Comparison of ENCODE assay signal across 13 cellular contexts in the genomic region with DNA sequence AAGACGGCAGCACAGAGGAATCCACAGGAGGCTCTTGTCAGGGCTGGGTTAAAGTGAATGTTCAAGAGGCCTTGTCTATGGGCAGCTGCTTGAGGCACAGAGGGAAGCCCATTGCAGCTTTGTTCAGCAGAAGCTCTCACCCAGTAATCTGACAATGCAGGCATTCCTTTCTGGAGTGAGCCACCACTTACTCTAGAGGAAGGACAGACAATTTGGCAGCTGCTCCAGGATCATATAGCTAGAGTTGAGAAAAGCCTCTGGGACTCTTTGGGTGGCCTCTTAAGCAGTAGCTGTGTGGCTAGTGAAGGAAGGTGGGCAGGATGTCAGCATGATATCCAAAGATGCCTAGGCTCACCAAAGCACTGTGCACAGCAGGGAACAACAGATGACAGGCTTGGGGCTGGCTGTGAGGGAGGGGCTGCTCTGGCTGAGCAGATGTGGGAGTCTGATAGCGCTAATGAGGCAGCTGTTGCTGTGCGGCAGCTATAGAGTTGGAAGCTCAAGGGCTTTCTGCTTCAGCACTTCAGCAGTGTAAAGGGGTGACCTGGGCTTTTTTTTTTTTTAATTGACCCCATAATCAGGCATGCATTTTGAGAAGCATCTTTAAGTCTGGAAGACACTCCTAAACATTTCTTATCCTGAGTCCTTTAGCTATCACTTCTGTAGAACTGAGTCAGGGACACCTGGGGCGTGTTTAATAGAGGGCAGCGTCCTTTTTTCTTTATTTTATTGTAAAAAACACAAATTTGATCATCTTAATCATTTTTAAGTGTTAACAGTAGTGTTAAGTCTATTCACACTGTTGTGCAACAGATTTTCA. TPM values are rescaled to one million over a fixed set of nuclear protein-coding genes. Genes with fewer than 3 reads are reported as not detected.
A peak's percentile ranks its signal among the peaks of the same experiment; 100 is the strongest.
DNase-seq lines count a peak whose midpoint lies in the region; ATAC-seq and TF ChIP-seq lines count a peak whose summit lies in the region.
"Had no signal": no experiment of that assay in that cellular context is flagged by ENCODE, and none has a peak within 500 bp of the region (broad histone marks: within the 10 kb centered on the region; RNA-seq: fewer than 3 reads in every experiment).

No MANE protein-coding gene starts in this region.

- no peak overlapping the region for H3K27ac Mint-ChIP-seq in T-helper 2 cell treated with Interferon-gamma antibody and Interleukin-4, amounts not matched to agents 5 μg/mL and 100 μg/mL, for 36 hours

- no peak overlapping the region for H3K4me3 Mint-ChIP-seq in T-helper 2 cell treated with Interferon-gamma antibody and Interleukin-4, amounts not matched to agents 5 μg/mL and 100 μg/mL, for 36 hours
- H3K4me3 Mint-ChIP-seq: activated T-helper 1 cell treated with anti-CD3 and anti-CD28 coated beads, Interleukin-12 subunit alpha, Interleukin-12 subunit beta, Interleukin-2, Interleukin-4 antibody, amounts not matched to agents 30 ng/mL and 10 ng/mL and 1 ng/mL, durations not matched to agents 14 hours and 24 hours and 36 hours had no signal

- TF ChIP-seq CTCF in BE2C (IDR thresholded peaks at IDR 0.05; ENCODE audit: low read depth, low read length): no peak

- H3K27me3 ChIP-seq in BE2C (no peaks in the 10 kb centered on the region), ectodermal cell (ENCODE audit: control insufficient read depth, insufficient read depth, low read length, poor library complexity, severe bottlenecking) (no peaks in the 10 kb centered on the region)
- H3K27me3 ChIP-seq: body of pancreas had no signal

- ATAC-seq in GM21528 (IDR thresholded peaks at IDR 0.05; ENCODE audit: low FRiP score, unreplicated experiment): no peak
- ATAC-seq: body of pancreas, HCT116 had no signal

- H3K27me3 Mint-ChIP-seq in T-helper 2 cell treated with Interferon-gamma antibody and Interleukin-4, amounts not matched to agents 5 μg/mL and 100 μg/mL, for 36 hours (ENCODE audit: low read depth): no peaks in the 10 kb centered on the region

- WGBS in ectodermal cell, 2 experiments: 44 to 45% methylated on average over 4 to 5 of the region's 5 CpGs

- H3K27ac ChIP-seq in ectodermal cell (ENCODE audit: insufficient read depth, low read depth, low read length, poor library complexity, severe bottlenecking): peak overlapping the region; percentile 33
- H3K27ac ChIP-seq: body of pancreas had no signal

- no peaks in the 10 kb centered on the region for H3K9me3 ChIP-seq in BE2C
- no peaks in the 10 kb centered on the region for H3K9me3 ChIP-seq in ectodermal cell (ENCODE audit: control insufficient read depth, low read length)
- H3K9me3 ChIP-seq: body of pancreas had no signal

- DNase-seq in BE2C (peak; percentile 88), NCI-H1105 treated with DMSO at 0.1 percent for 48 hours (lab: John Stamatoyannopoulos, UW) (peak; percentile 51), NCI-H82 treated with DMSO at 0.1 percent for 48 hours (lab: John Stamatoyannopoulos, UW; ENCODE audit: unreplicated experiment) (peak; percentile 44), NOMO-1 (lab: John Stamatoyannopoulos, UW; ENCODE audit: unreplicated experiment in 2 of 2) (no peak)
- DNase-seq in stimulated activated CD4-positive, alpha-beta T cell treated with anti-CD3 and anti-CD28 coated beads, Interleukin-4, amount 100 ng/mL, for 4 hours: no peak
- DNase-seq in T-helper 2 cell treated with Interferon-gamma antibody and Interleukin-4, amounts not matched to agents 5 μg/mL and 100 μg/mL, for 36 hours (ENCODE audit: low spot score): no peak
- DNase-seq: activated CD4-positive, CD25-positive, alpha-beta regulatory T cell treated with anti-CD3 and anti-CD28 coated beads, Interleukin-2, amount 50 U/mL, for 72 hours; body of pancreas; SHP77 treated with DMSO at 0.1 percent for 48 hours had no signal

- peaks cover 55% of the 10 kb centered on the region for H3K36me3 Mint-ChIP-seq in T-helper 2 cell treated with Interferon-gamma antibody and Interleukin-4, amounts not matched to agents 5 μg/mL and 100 μg/mL, for 36 hours (ENCODE audit: low read depth)

- no peak overlapping the region for H3K4me3 ChIP-seq in BE2C (ENCODE audit: low read depth, low read length)
- no peak overlapping the region for H3K4me3 ChIP-seq in ectodermal cell (ENCODE audit: insufficient read depth, low read depth, low read length)
- H3K4me3 ChIP-seq: body of pancreas had no signal

- peaks cover 23% of the 10 kb centered on the region for H3K4me1 ChIP-seq in BE2C
- H3K4me1 ChIP-seq in ectodermal cell (ENCODE audit: control insufficient read depth, insufficient read depth, low read length): peaks cover 15% of the 10 kb centered on the region
- H3K4me1 ChIP-seq: body of pancreas had no signal

- H3K9me3 Mint-ChIP-seq in T-helper 2 cell treated with Interferon-gamma antibody and Interleukin-4, amounts not matched to agents 5 μg/mL and 100 μg/mL, for 36 hours: no peaks in the 10 kb centered on the region
- H3K9me3 Mint-ChIP-seq: activated T-helper 1 cell treated with anti-CD3 and anti-CD28 coated beads, Interleukin-12 subunit alpha, Interleukin-12 subunit beta, Interleukin-2, Interleukin-4 antibody, amounts not matched to agents 30 ng/mL and 10 ng/mL and 1 ng/mL, durations not matched to agents 14 hours and 24 hours and 36 hours had no signal

- H3K36me3 ChIP-seq in BE2C (peaks cover 56% of the 10 kb centered on the region), ectodermal cell (ENCODE audit: control insufficient read depth, insufficient read depth, low read length) (peaks cover 21% of the 10 kb centered on the region)

- peaks cover 4% of the 10 kb centered on the region for H3K4me1 Mint-ChIP-seq in T-helper 2 cell treated with Interferon-gamma antibody and Interleukin-4, amounts not matched to agents 5 μg/mL and 100 μg/mL, for 36 hours (ENCODE audit: low read depth)

RNA-seq across cellular contexts. Expression of a gene that starts 27.2 kb away (rescaled TPM):
- 39.5 TPM for polyA plus RNA-seq in BE2C (2012; ENCODE audit: insufficient read depth, insufficient read length, low read depth)
- 51.7 TPM for polyA plus RNA-seq in ectodermal cell (2013, experiment 1 of 4)
- 51.1 TPM for polyA plus RNA-seq in ectodermal cell (2013, experiment 2 of 4)
- 34.7 TPM for polyA plus RNA-seq in ectodermal cell (2013, experiment 3 of 4)
- 41.6 TPM for polyA plus RNA-seq in ectodermal cell (2013, experiment 4 of 4)

RNA-seq across cellular contexts. Expression of a gene that starts 39.5 kb away (rescaled TPM):
- 60.2 TPM for polyA plus RNA-seq in BE2C (2012; ENCODE audit: insufficient read depth, insufficient read length, low read depth)
- 54.2 TPM for polyA plus RNA-seq in ectodermal cell (2013, experiment 1 of 4)
- 54.0 TPM for polyA plus RNA-seq in ectodermal cell (2013, experiment 2 of 4)
- polyA plus RNA-seq in ectodermal cell (2013, experiment 3 of 4): 38.1 TPM
- polyA plus RNA-seq in ectodermal cell (2013, experiment 4 of 4): 42.7 TPM

Comparison
In these comparisons a context has a peak if more than half of its experiments do, and no peak if none do; other contexts are left out.
1. DNase-seq: peak in BE2C (single experiment), NCI-H1105 treated with DMSO at 0.1 percent for 48 hours (single experiment) and NCI-H82 treated with DMSO at 0.1 percent for 48 hours (single experiment); none in NOMO-1 (0 of 2), stimulated activated CD4-positive, alpha-beta T cell treated with anti-CD3 and anti-CD28 coated beads, Interleukin-4, amount 100 ng/mL, for 4 hours (0 of 2) and T-helper 2 cell treated with Interferon-gamma antibody and Interleukin-4, amounts not matched to agents 5 μg/mL and 100 μg/mL, for 36 hours (single experiment).